Comparison of ENCODE assay signal across 8 cellular contexts in the genomic region with DNA sequence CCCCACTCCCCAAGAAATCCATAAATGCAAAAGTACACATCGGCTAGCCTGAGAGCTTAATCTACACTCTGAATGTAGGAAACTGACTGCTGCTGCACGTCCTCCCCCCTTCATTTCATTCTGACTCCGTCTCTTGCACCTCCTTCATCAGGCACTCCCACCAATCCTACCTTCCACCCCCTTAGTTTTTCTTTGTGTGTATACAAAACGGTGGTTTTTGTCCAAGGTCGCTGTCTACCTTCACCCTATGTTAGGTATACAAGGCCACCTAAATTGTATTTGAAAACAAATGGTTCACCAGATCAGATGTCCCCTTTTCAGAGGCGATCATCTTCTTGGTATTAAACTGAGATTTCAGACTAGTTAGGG. TPM values are rescaled to one million over a fixed set of nuclear protein-coding genes. Genes with fewer than 3 reads are reported as not detected.
DNase-seq lines count a peak whose midpoint lies in the region; ATAC-seq and TF ChIP-seq lines count a peak whose summit lies in the region.

No MANE protein-coding gene starts in this region.

- peaks cover 39% of the 10 kb centered on the region for H3K4me1 Mint-ChIP-seq in endothelial cell (ENCODE audit: unreplicated experiment)
- H3K4me1 Mint-ChIP-seq in naive thymus-derived CD8-positive, alpha-beta T cell: peaks cover 20 to 72% (median 60%) of the 10 kb centered on the region in 4 donors

- H3K4me1 ChIP-seq in SJSA1 (replicated peaks): peaks cover 42% of the 10 kb centered on the region

- peak; percentile 8 to 32 for DNase-seq in NCI-H524 (lab: John Stamatoyannopoulos, UW)
- no peak for DNase-seq in NCI-H524 treated with DMSO at 0.1 percent for 48 hours (lab: John Stamatoyannopoulos, UW)
- peak in 1 of 2 experiments; percentile 26 for DNase-seq in SJSA1 (ENCODE audit: low read depth in 1 of 2, low spot score in 2 of 2)
- no peak for DNase-seq in endothelial cell (ENCODE audit: low spot score)
- DNase-seq in naive thymus-derived CD8-positive, alpha-beta T cell: peak in 3 of 10 donors; percentile 12 to 34 (median 28)
- DNase-seq in foreskin melanocyte: no peak
- no peak for DNase-seq in NCI-H446 (lab: John Stamatoyannopoulos, UW)

- H3K27ac ChIP-seq in SJSA1: no peak overlapping the region

- no peak for TF ChIP-seq CTCF in endothelial cell (IDR thresholded peaks at IDR 0.05; ENCODE audit: unreplicated experiment)

- POLR2A ChIA-PET in naive thymus-derived CD8-positive, alpha-beta T cell (lab: Charles Lee): interaction anchor here (0.5 to 2.4 kb wide), 8 partner anchors 10 to 125 kb away, joined by 3 to 7 read pairs (median 4); no protein-coding TSS in a partner anchor

- H3K9me3 ChIP-seq in SJSA1 (replicated peaks): no peaks in the 10 kb centered on the region

- peak overlapping the region; percentile 100 for H3K4me3 Mint-ChIP-seq in endothelial cell (ENCODE audit: unreplicated experiment)
- peak overlapping the region; percentile 80 to 97 (median 88) for H3K4me3 Mint-ChIP-seq in naive thymus-derived CD8-positive, alpha-beta T cell

- H3K27me3 Mint-ChIP-seq in endothelial cell (ENCODE audit: unreplicated experiment): peaks cover 19% of the 10 kb centered on the region
- no peaks in the 10 kb centered on the region for H3K27me3 Mint-ChIP-seq in naive thymus-derived CD8-positive, alpha-beta T cell

- peaks cover 44% of the 10 kb centered on the region for H3K36me3 ChIP-seq in SJSA1

- H3K4me3 ChIP-seq in SJSA1: peak overlapping the region; percentile 67

- H3K36me3 Mint-ChIP-seq in endothelial cell (ENCODE audit: low read depth, unreplicated experiment): peaks cover 19% of the 10 kb centered on the region
- H3K36me3 Mint-ChIP-seq in naive thymus-derived CD8-positive, alpha-beta T cell: peaks cover 0 to 31% (median 0%) of the 10 kb centered on the region in 3 donors

- H3K9me3 Mint-ChIP-seq in endothelial cell (ENCODE audit: unreplicated experiment): no peaks in the 10 kb centered on the region
- no peaks in the 10 kb centered on the region for H3K9me3 Mint-ChIP-seq in naive thymus-derived CD8-positive, alpha-beta T cell

- H3K27me3 ChIP-seq in SJSA1 (replicated peaks): no peaks in the 10 kb centered on the region

- no peak for ATAC-seq in naive thymus-derived CD8-positive, alpha-beta T cell
- no peak for ATAC-seq in HG02571 (IDR thresholded peaks at IDR 0.05; ENCODE audit: unreplicated experiment)

- H3K27ac Mint-ChIP-seq in endothelial cell (ENCODE audit: unreplicated experiment): peak overlapping the region; percentile 96
- peak overlapping the region; percentile 80 to 97 (median 90) for H3K27ac Mint-ChIP-seq in naive thymus-derived CD8-positive, alpha-beta T cell

RNA-seq across cellular contexts. Expression of a gene that starts 1.9 kb away (rescaled TPM):
- total RNA-seq in SJSA1 (2014; rRNA removed; shearing (Covaris generic)): 29.4 and 37.2 TPM in 2 replicates
- total RNA-seq in endothelial cell (ENCODE audit: unreplicated experiment): 126 TPM
- 100 to 1,000 TPM; 119 to 121 TPM for total RNA-seq in naive thymus-derived CD8-positive, alpha-beta T cell
- polyA plus RNA-seq in naive thymus-derived CD8-positive, alpha-beta T cell: 1 to 10 TPM; 2.7 to 3.8 (median 2.8) TPM

Comparison
In these comparisons a context has a peak if more than half of its experiments do, and no peak if none do; other contexts are left out.
1. DNase-seq: peak in NCI-H524 (2 of 2); none in NCI-H524 treated with DMSO at 0.1 percent for 48 hours (single experiment), endothelial cell (single experiment), foreskin melanocyte (single experiment) and NCI-H446 (0 of 2).